29 cellular contexts compared by ENCODE assay signal in genomic region chr6:91464201-91464600, GRCh38.
DNase-seq lines count a peak whose midpoint lies in the region; ATAC-seq and TF ChIP-seq lines count a peak whose summit lies in the region.
"Had no signal": no experiment of that assay in that cellular context is flagged by ENCODE, and none has a peak within 500 bp of the region (broad histone marks: within the 10 kb centered on the region; RNA-seq: fewer than 3 reads in every experiment).

No MANE protein-coding gene starts in this region.

- no peak overlapping the region for H3K4me2 ChIP-seq in GM23338

- 7 to 57% methylated on average over 1 of the region's 1 CpG for WGBS in sigmoid colon, 2 donors

- H3K79me2 ChIP-seq in GM23338 (replicated peaks; ENCODE audit: insufficient read depth): no peaks in the 10 kb centered on the region

- peak overlapping the region; percentile 68 for H3K27ac ChIP-seq in 22Rv1
- no peak overlapping the region for H3K27ac ChIP-seq in sigmoid colon
- H3K27ac ChIP-seq in GM23338 (ENCODE audit: low read depth): no peak overlapping the region
- H3K27ac ChIP-seq: breast epithelium, epithelial cell of prostate, prostate gland, testis had no signal

- no peaks in the 10 kb centered on the region for H3K9me3 Mint-ChIP-seq in GM23338
- H3K9me3 Mint-ChIP-seq: activated CD4-positive, alpha-beta memory T cell treated with anti-CD3 and anti-CD28 coated beads for 36 hours; activated naive CD4-positive, alpha-beta T cell treated with anti-CD3 and anti-CD28 coated beads, Interleukin-2, amount 50 U/mL, for 24 hours had no signal

- no peaks in the 10 kb centered on the region for H4K20me1 ChIP-seq in GM23338 (replicated peaks; ENCODE audit: insufficient read depth)

- H3K4me1 Mint-ChIP-seq in GM23338: no peaks in the 10 kb centered on the region
- H3K4me1 Mint-ChIP-seq: activated naive CD4-positive, alpha-beta T cell treated with anti-CD3 and anti-CD28 coated beads, Interleukin-2, amount 50 U/mL, for 24 hours; activated T-helper 17 cell treated with anti-CD3 and anti-CD28 coated beads, Interleukin-2, amount 50 U/mL, for 72 hours; T-helper 17 cell had no signal

- intact Hi-C loops in sigmoid colon (cut with DNase I): no loop called here

- H3K4me1 ChIP-seq in sigmoid colon (no peaks in the 10 kb centered on the region), GM23338 (ENCODE audit: insufficient read depth) (no peaks in the 10 kb centered on the region)
- H3K4me1 ChIP-seq: breast epithelium, prostate gland, testis had no signal

- H3K36me3 ChIP-seq in sigmoid colon (no peaks in the 10 kb centered on the region), GM23338 (ENCODE audit: insufficient read depth) (no peaks in the 10 kb centered on the region)
- H3K36me3 ChIP-seq: breast epithelium, prostate gland had no signal

- no peak for TF ChIP-seq POLR2A in sigmoid colon (IDR thresholded peaks at IDR 0.05)

- no peak overlapping the region for H3K4me3 ChIP-seq in sigmoid colon
- H3K4me3 ChIP-seq in GM23338: no peak overlapping the region
- H3K4me3 ChIP-seq: breast epithelium, prostate gland, testis had no signal

- no peaks in the 10 kb centered on the region for H3K36me3 Mint-ChIP-seq in GM23338 (ENCODE audit: low read depth)
- H3K36me3 Mint-ChIP-seq: activated CD4-positive, alpha-beta memory T cell treated with anti-CD3 and anti-CD28 coated beads for 36 hours; activated naive CD4-positive, alpha-beta T cell treated with anti-CD3 and anti-CD28 coated beads, Interleukin-2, amount 50 U/mL, for 24 hours; naive thymus-derived CD4-positive, alpha-beta T cell had no signal

- H3K27me3 Mint-ChIP-seq in GM23338 (ENCODE audit: insufficient read depth, low read depth, poor library complexity): no peaks in the 10 kb centered on the region
- H3K27me3 Mint-ChIP-seq: activated CD4-positive, alpha-beta memory T cell treated with anti-CD3 and anti-CD28 coated beads for 36 hours; activated naive CD4-positive, alpha-beta T cell treated with anti-CD3 and anti-CD28 coated beads, Interleukin-2, amount 50 U/mL, for 24 hours; activated T-helper 17 cell treated with anti-CD3 and anti-CD28 coated beads, Interleukin-2, amount 50 U/mL, for 72 hours; naive thymus-derived CD4-positive, alpha-beta T cell; T-helper 17 cell had no signal

- H3K9me2 ChIP-seq in GM23338 (ENCODE audit: insufficient read depth): no peaks in the 10 kb centered on the region

- DNase-seq in sigmoid colon (no peak), GM23338 (ENCODE audit: low spot score) (no peak)
- DNase-seq in activated CD8-positive, alpha-beta memory T cell treated with anti-CD3 and anti-CD28 coated beads, Interleukin-2, amount 50 U/mL, for 4 hours: no peak
- DNase-seq: activated CD4-positive, alpha-beta memory T cell treated with anti-CD3 and anti-CD28 coated beads for 36 hours; activated CD4-positive, CD25-positive, alpha-beta regulatory T cell treated with anti-CD3 and anti-CD28 coated beads, Interleukin-2, amount 50 U/mL, for 72 hours; activated CD8-positive, alpha-beta memory T cell treated with anti-CD3 and anti-CD28 coated beads, Interleukin-2, amount 50 U/mL, for 48 hours; amygdala; glutamatergic neuron; HFFc6; midbrain; naive thymus-derived CD4-positive, alpha-beta T cell; NCI-H1092 treated with DMSO at 0.1 percent for 48 hours; NCI-H187 treated with DMSO at 0.1 percent for 48 hours; NCI-H2171 treated with DMSO at 0.1 percent for 48 hours; NCI-H510A treated with DMSO at 0.1 percent for 48 hours; stimulated activated naive CD4-positive, alpha-beta T cell treated with Interleukin-2 at 50 U/mL for 16 hours; T-helper 17 cell; testis had no signal

- no peaks in the 10 kb centered on the region for H3K9me3 ChIP-seq in sigmoid colon
- H3K9me3 ChIP-seq: breast epithelium, prostate gland, testis had no signal

- no peak overlapping the region for H3K27ac Mint-ChIP-seq in GM23338
- H3K27ac Mint-ChIP-seq: activated CD4-positive, alpha-beta memory T cell treated with anti-CD3 and anti-CD28 coated beads for 36 hours; activated naive CD4-positive, alpha-beta T cell treated with anti-CD3 and anti-CD28 coated beads, Interleukin-2, amount 50 U/mL, for 24 hours; activated T-helper 17 cell treated with anti-CD3 and anti-CD28 coated beads, Interleukin-2, amount 50 U/mL, for 72 hours; HFFc6; naive thymus-derived CD4-positive, alpha-beta T cell; T-helper 17 cell had no signal

- no peaks in the 10 kb centered on the region for H3F3A ChIP-seq in GM23338 (replicated peaks; ENCODE audit: low read depth)

- TF ChIP-seq CTCF in 22Rv1 (IDR thresholded peaks at IDR 0.05) (no peak), sigmoid colon (IDR thresholded peaks at IDR 0.05) (no peak), GM23338 (conservative IDR thresholded peaks at IDR 0.05; ENCODE audit: low read depth in 2 of 2) (no peak)

- H3K27me3 ChIP-seq in sigmoid colon (no peaks in the 10 kb centered on the region), GM23338 (ENCODE audit: insufficient read depth) (no peaks in the 10 kb centered on the region)
- H3K27me3 ChIP-seq: breast epithelium, testis had no signal

- no peak overlapping the region for H2AFZ ChIP-seq in GM23338

- no peak overlapping the region for H3K4me3 Mint-ChIP-seq in GM23338
- H3K4me3 Mint-ChIP-seq: activated CD4-positive, alpha-beta memory T cell treated with anti-CD3 and anti-CD28 coated beads for 36 hours; activated naive CD4-positive, alpha-beta T cell treated with anti-CD3 and anti-CD28 coated beads, Interleukin-2, amount 50 U/mL, for 24 hours; activated T-helper 17 cell treated with anti-CD3 and anti-CD28 coated beads, Interleukin-2, amount 50 U/mL, for 72 hours; HFFc6; naive thymus-derived CD4-positive, alpha-beta T cell; T-helper 17 cell had no signal

- TF ChIP-seq EP300 in sigmoid colon (IDR thresholded peaks at IDR 0.05): no peak

- ATAC-seq in GM19397 (IDR thresholded peaks at IDR 0.05; ENCODE audit: unreplicated experiment) (peak; percentile 92), HG02970 (IDR thresholded peaks at IDR 0.05; ENCODE audit: low FRiP score, unreplicated experiment) (peak; percentile 64), HG03432 (IDR thresholded peaks at IDR 0.05; ENCODE audit: unreplicated experiment) (peak; percentile 72), GM21367 (IDR thresholded peaks at IDR 0.05; ENCODE audit: unreplicated experiment) (no peak), GM23338 (no peak)
- ATAC-seq: activated T-helper 17 cell treated with anti-CD3 and anti-CD28 coated beads, Interleukin-2, amount 50 U/mL, for 72 hours; naive thymus-derived CD4-positive, alpha-beta T cell; SK-N-SH treated with all-trans-retinoic acid at 6 μM for 48 hours; T-helper 17 cell had no signal

TF ChIP-seq in GM23338, 12 proteins besides CTCF, POLR2A, EP300 and RAD21:
- no peak for TF ChIP-seq CREB1 (CRISPR knock-in tag; IDR thresholded peaks at IDR 0.05; ENCODE audit: low read depth)
- no peak for TF ChIP-seq POLR2AphosphoS5 (IDR thresholded peaks at IDR 0.05; ENCODE audit: low read depth)
- no peak for TF ChIP-seq EZH2phosphoT487 (IDR thresholded peaks at IDR 0.05; ENCODE audit: unreplicated experiment)
- no peak for TF ChIP-seq ETS1 (IDR thresholded peaks at IDR 0.05)
- TF ChIP-seq ZNF114 (CRISPR knock-in tag; IDR thresholded peaks at IDR 0.05): no peak
- no peak for TF ChIP-seq NANOG (IDR thresholded peaks at IDR 0.05; ENCODE audit: borderline replicate concordance)
- no peak for TF ChIP-seq ZNF331 (CRISPR knock-in tag; IDR thresholded peaks at IDR 0.05; ENCODE audit: low read depth)

Comparison
In these comparisons a context has a peak if more than half of its experiments do, and no peak if none do; other contexts are left out.
1. ATAC-seq: peak in GM19397 (single experiment), HG02970 (single experiment) and HG03432 (single experiment); none in GM21367 (single experiment) and GM23338 (single experiment).